Comparison of ENCODE assay signal across 8 cellular contexts in the genomic region with DNA sequence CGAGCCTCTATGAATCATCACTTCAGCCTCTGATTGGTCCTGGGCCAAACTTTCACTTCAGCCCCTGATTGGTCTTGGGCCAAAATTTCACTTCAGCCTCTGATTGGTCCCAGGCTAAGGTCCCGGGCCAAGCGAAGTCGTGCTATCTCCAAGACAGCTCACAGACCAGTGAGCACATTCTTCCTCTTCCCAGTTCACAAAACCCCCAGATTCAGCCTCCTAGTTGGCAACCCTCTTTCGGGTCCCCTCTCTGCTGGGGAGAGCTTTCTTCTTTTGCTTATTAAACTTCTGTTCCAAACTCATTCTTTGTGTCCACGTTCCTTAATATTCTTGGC.
DNase-seq lines count a peak whose midpoint lies in the region; ATAC-seq, FAIRE-seq and TF ChIP-seq lines count a peak whose summit lies in the region.
"Not testable (repeated sequence)": the region's sequence is repeated elsewhere in the genome, so short reads cannot be mapped to it uniquely, and the experiment has no call there.

No MANE protein-coding gene starts in this region.

- in situ Hi-C loops in HepG2 (cut with HindIII; ENCODE audit: extremely low pct_ligation_motif_present, low pct_unique_long_range_greater_than_20kb) = not testable (repeated sequence)

- H3K23me2 ChIP-seq in H9 (ENCODE audit: insufficient read length, low read depth, low read length, poor library complexity, severe bottlenecking) = not testable (repeated sequence)

- not testable (repeated sequence) for BruUV-seq in HepG2 (replicated peaks; lab: Mats Ljungman, UMichigan)

- H2BK12ac ChIP-seq in H9 (ENCODE audit: insufficient read length, low read depth, low read length) = not testable (repeated sequence)

- not testable (repeated sequence) for H3T11ph ChIP-seq in H9 (ENCODE audit: low read length)

- H2BK5ac ChIP-seq in H9 (ENCODE audit: insufficient read length, low read length) = not testable (repeated sequence)

- FAIRE-seq in A549 (lab: Jason Lieb, UNC) = not testable (repeated sequence)
- FAIRE-seq in HepG2 (lab: Jason Lieb, UNC) = peak; percentile 87

- not testable (repeated sequence) for H2BK20ac ChIP-seq in H9 (ENCODE audit: low read depth, low read length, poor library complexity, severe bottlenecking)

- not testable (repeated sequence) for H3K23ac ChIP-seq in H9 (ENCODE audit: insufficient read length, low read depth, low read length)

- H3K4me1 ChIP-seq in A549; H9 (ENCODE audit: insufficient read depth, low read length); endodermal cell (ENCODE audit: control insufficient read depth, insufficient read depth, low read length): not testable (repeated sequence)
- H3K4me1 ChIP-seq in HepG2 (ENCODE audit: insufficient read depth, low read length) = peaks cover 14% of the 10 kb centered on the region

- H3K9me3 ChIP-seq in A549; H9 (ENCODE audit: control insufficient read depth, low read depth, low read length); endodermal cell (ENCODE audit: control insufficient read depth, low read length); HepG2 (ENCODE audit: low read length): not testable (repeated sequence)

- TF ChIP-seq POLR2A in A549 (IDR thresholded peaks at IDR 0.05; ENCODE audit: low read length); HepG2 (IDR thresholded peaks at IDR 0.05; ENCODE audit: insufficient read depth in 1 of 2, low read depth in 2 of 2, low read length in 2 of 2): not testable (repeated sequence)

- not testable (repeated sequence) for H3K4me1 Mint-ChIP-seq in H9; activated CD4-positive, alpha-beta memory T cell treated with anti-CD3 and anti-CD28 coated beads, Interleukin-2, amount 10 ng/mL, durations not matched to agents 7 days and 5 days; endodermal cell
- peaks cover 14% of the 10 kb centered on the region for H3K4me1 Mint-ChIP-seq in activated naive CD4-positive, alpha-beta T cell treated with anti-CD3 and anti-CD28 coated beads, Interleukin-2, amount 50 U/mL, for 24 hours
- peaks cover 10% of the 10 kb centered on the region for H3K4me1 Mint-ChIP-seq in progenitor cell of endocrine pancreas (ENCODE audit: low read depth)

- not testable (repeated sequence) for H3K14ac ChIP-seq in H9 (ENCODE audit: insufficient read depth, low read length)

- H2AK5ac ChIP-seq in H9 (ENCODE audit: insufficient read length, low read length) = not testable (repeated sequence)

- WGBS in A549 (ENCODE audit: missing lambda C conversion rate) = no CpG with 5 or more reads among the region's 6 CpGs
- no CpG with 5 or more reads among the region's 6 CpGs for WGBS in H9 (ENCODE audit: extremely low coverage, insufficient read length, low lambda C conversion rate)
- no CpG with 5 or more reads among the region's 6 CpGs for WGBS in endodermal cell (ENCODE audit: insufficient coverage in 1 of 2, insufficient read length in 1 of 2), 2 experiments
- WGBS in HepG2 (ENCODE audit: low lambda C conversion rate) = no CpG with 5 or more reads among the region's 6 CpGs

- not testable (repeated sequence) for H3K4ac ChIP-seq in H9 (ENCODE audit: low read depth, low read length)

- not testable (repeated sequence) for H4K8ac ChIP-seq in H9 (replicated peaks; ENCODE audit: insufficient read length, low read depth, low read length)

- peak overlapping the region; percentile 76; the same call in 1 of the 3 replicates for H3K4me2 ChIP-seq in A549
- not testable (repeated sequence) for H3K4me2 ChIP-seq in H9 (ENCODE audit: insufficient read depth, insufficient read length, low read length); HepG2 (ENCODE audit: low read depth, low read length)

- H3K9me3 Mint-ChIP-seq in H9; activated CD4-positive, alpha-beta memory T cell treated with anti-CD3 and anti-CD28 coated beads, Interleukin-2, amount 10 ng/mL, durations not matched to agents 7 days and 5 days; activated naive CD4-positive, alpha-beta T cell treated with anti-CD3 and anti-CD28 coated beads, Interleukin-2, amount 50 U/mL, for 24 hours; endodermal cell; progenitor cell of endocrine pancreas (ENCODE audit: low read depth): not testable (repeated sequence)

- not testable (repeated sequence) for H4K5ac ChIP-seq in H9 (ENCODE audit: insufficient read length, low read depth, low read length)

- TF ChIP-seq RAD21 in A549 (conservative IDR thresholded peaks at IDR 0.05 in 1 of 2, IDR thresholded peaks at IDR 0.05 in 1 of 2); HepG2 (CRISPR knock-in tag; IDR thresholded peaks at IDR 0.05): not testable (repeated sequence)

- CTCF ChIA-PET in A549 (lab: Yijun Ruan, JAX); RWPE1 (lab: Yijun Ruan, JAX); activated CD4-positive, alpha-beta memory T cell treated with anti-CD3 and anti-CD28 coated beads, Interleukin-2, amount 10 ng/mL, durations not matched to agents 7 days and 5 days (lab: Charles Lee); HepG2 (lab: Yijun Ruan, JAX; ENCODE audit: low intra/inter-chr PET ratio, low total read pairs): not testable (repeated sequence)

- not testable (repeated sequence) for H3K36me3 ChIP-seq in endodermal cell (ENCODE audit: control insufficient read depth, insufficient read depth, low read length); HepG2 (replicated peaks in 1 of 2; ENCODE audit: control insufficient read depth in 1 of 2, insufficient read depth in 2 of 2, low read length in 2 of 2)

- H3K4me3 Mint-ChIP-seq in H9 = peak overlapping the region; percentile 96 to 97; a peak in 4 of 5 replicates
- H3K4me3 Mint-ChIP-seq in activated CD4-positive, alpha-beta memory T cell treated with anti-CD3 and anti-CD28 coated beads, Interleukin-2, amount 10 ng/mL, durations not matched to agents 7 days and 5 days = peak overlapping the region; percentile 96
- H3K4me3 Mint-ChIP-seq in activated naive CD4-positive, alpha-beta T cell treated with anti-CD3 and anti-CD28 coated beads, Interleukin-2, amount 50 U/mL, for 24 hours = peak overlapping the region; percentile 96
- H3K4me3 Mint-ChIP-seq in endodermal cell = peak overlapping the region; percentile 96
- H3K4me3 Mint-ChIP-seq in progenitor cell of endocrine pancreas (ENCODE audit: low read depth) = peak overlapping the region; percentile 86

- ATAC-seq in A549 = peak in 1 of 2 experiments; percentile 64; a peak in 2 of 6 replicates
- ATAC-seq in HepG2 = peak; percentile 43; the same call in 2 of the 3 replicates

- intact Hi-C loops in HepG2 (cut with micrococcal nuclease; ENCODE audit: unreplicated experiment) = not testable (repeated sequence)

- not testable (repeated sequence) for H3K18ac ChIP-seq in H9 (ENCODE audit: insufficient read length, low read depth, low read length)

- POLR2A ChIA-PET in A549 (lab: Yijun Ruan, JAX); RWPE1 (lab: Yijun Ruan, JAX; ENCODE audit: low non-redundant PET); activated CD4-positive, alpha-beta memory T cell treated with anti-CD3 and anti-CD28 coated beads, Interleukin-2, amount 10 ng/mL, durations not matched to agents 7 days and 5 days (lab: Charles Lee); HepG2 (lab: Yijun Ruan, JAX): not testable (repeated sequence)

- H4K91ac ChIP-seq in H9 (ENCODE audit: insufficient read length, low read depth, low read length) = not testable (repeated sequence)

- not testable (repeated sequence) for H2AFZ ChIP-seq in H9 (ENCODE audit: low read length); HepG2 (ENCODE audit: low read length)

- not testable (repeated sequence) for H3K9ac ChIP-seq in H9 (ENCODE audit: extremely low read depth, insufficient read length, low read length); endodermal cell (ENCODE audit: extremely low read depth, low read length, poor library complexity, severe bottlenecking); HepG2 (ENCODE audit: insufficient read depth, low read depth, low read length)

- TF ChIP-seq EP300 in A549 (IDR thresholded peaks at IDR 0.05); HepG2 (IDR thresholded peaks at IDR 0.05; ENCODE audit: low read depth in 2 of 2, low read length in 2 of 2); HepG2 (CRISPR knock-in tag; IDR thresholded peaks at IDR 0.05; ENCODE audit: borderline replicate concordance): not testable (repeated sequence)

- not testable (repeated sequence) for H3K27me3 Mint-ChIP-seq in H9 (ENCODE audit: low read depth); activated CD4-positive, alpha-beta memory T cell treated with anti-CD3 and anti-CD28 coated beads, Interleukin-2, amount 10 ng/mL, durations not matched to agents 7 days and 5 days; activated naive CD4-positive, alpha-beta T cell treated with anti-CD3 and anti-CD28 coated beads, Interleukin-2, amount 50 U/mL, for 24 hours; endodermal cell (ENCODE audit: insufficient read depth); progenitor cell of endocrine pancreas

- H3K27me3 ChIP-seq in H9 (ENCODE audit: insufficient read depth, low read length); endodermal cell (ENCODE audit: control insufficient read depth, insufficient read depth, low read length, poor library complexity, severe bottlenecking); HepG2 (ENCODE audit: control insufficient read depth in 1 of 2, insufficient read depth in 2 of 2, low read length in 2 of 2): not testable (repeated sequence)

- not testable (repeated sequence) for H3K79me2 ChIP-seq in H9 (ENCODE audit: insufficient read depth, low read length); HepG2 (ENCODE audit: insufficient read depth, low read length)

- H3K27ac ChIP-seq in A549; H9 (ENCODE audit: insufficient read length, low read depth, low read length); endodermal cell (ENCODE audit: low read depth, low read length); HepG2 (ENCODE audit: extremely low read length, insufficient read depth, low read length): not testable (repeated sequence)
- peak overlapping the region; percentile 84 for H3K27ac ChIP-seq in RWPE1

- not testable (repeated sequence) for H3K27ac Mint-ChIP-seq in H9; activated naive CD4-positive, alpha-beta T cell treated with anti-CD3 and anti-CD28 coated beads, Interleukin-2, amount 50 U/mL, for 24 hours; endodermal cell
- H3K27ac Mint-ChIP-seq in activated CD4-positive, alpha-beta memory T cell treated with anti-CD3 and anti-CD28 coated beads, Interleukin-2, amount 10 ng/mL, durations not matched to agents 7 days and 5 days = peak overlapping the region; percentile 85
- H3K27ac Mint-ChIP-seq in progenitor cell of endocrine pancreas = peak overlapping the region; percentile 100

- not testable (repeated sequence) for DNase-seq in A549 (ENCODE audit: low read depth in 1 of 2, low spot score in 1 of 2); H9; RWPE1 (ENCODE audit: low spot score); activated CD4-positive, alpha-beta memory T cell treated with anti-CD3 and anti-CD28 coated beads, Interleukin-2, amount 10 ng/mL, durations not matched to agents 7 days and 5 days; endodermal cell; HepG2 (ENCODE audit: low spot score); progenitor cell of endocrine pancreas (ENCODE audit: low spot score, unreplicated experiment)

- H2BK15ac ChIP-seq in H9 (ENCODE audit: low read depth, low read length) = not testable (repeated sequence)

- H3K36me3 Mint-ChIP-seq in H9 (ENCODE audit: insufficient read depth in 1 of 3, low read depth in 3 of 3); activated CD4-positive, alpha-beta memory T cell treated with anti-CD3 and anti-CD28 coated beads, Interleukin-2, amount 10 ng/mL, durations not matched to agents 7 days and 5 days (ENCODE audit: low read depth); activated naive CD4-positive, alpha-beta T cell treated with anti-CD3 and anti-CD28 coated beads, Interleukin-2, amount 50 U/mL, for 24 hours; endodermal cell (ENCODE audit: low read depth); progenitor cell of endocrine pancreas (ENCODE audit: insufficient read depth): not testable (repeated sequence)

- TF ChIP-seq CTCF in A549 (IDR thresholded peaks at IDR 0.05); H9 (conservative IDR thresholded peaks at IDR 0.05); RWPE1 (conservative IDR thresholded peaks at IDR 0.05; ENCODE audit: low read depth); endodermal cell (conservative IDR thresholded peaks at IDR 0.05); HepG2 (CRISPR knock-in tag; IDR thresholded peaks at IDR 0.05); progenitor cell of endocrine pancreas (IDR thresholded peaks at IDR 0.05; ENCODE audit: unreplicated experiment): not testable (repeated sequence)

- H3K4me3 ChIP-seq in A549; endodermal cell (ENCODE audit: low read length); HepG2 (replicated peaks in 1 of 3; ENCODE audit: insufficient read depth in 1 of 3, low read depth in 2 of 3, low read length in 3 of 3): not testable (repeated sequence)

- not testable (repeated sequence) for H4K20me1 ChIP-seq in H9 (ENCODE audit: control insufficient read depth, insufficient read depth, insufficient read length); HepG2 (ENCODE audit: insufficient read depth, low read length)

- not testable (repeated sequence) for H2BK120ac ChIP-seq in H9 (ENCODE audit: low read depth, low read length, poor library complexity, severe bottlenecking)

- H3K56ac ChIP-seq in H9 (ENCODE audit: insufficient read length, low read depth, low read length) = not testable (repeated sequence)

- H3K79me1 ChIP-seq in H9 (ENCODE audit: insufficient read depth, low read depth, low read length, poor library complexity, severe bottlenecking) = not testable (repeated sequence)
